ENCODE assay signal across 8 cellular contexts in genomic region chr12:124469193-124469888, GRCh38.
DNase-seq lines count a peak whose midpoint lies in the region; ATAC-seq and TF ChIP-seq lines count a peak whose summit lies in the region.

No MANE protein-coding gene starts in this region.

- no peak for TF ChIP-seq EP300 in gastroesophageal sphincter (IDR thresholded peaks at IDR 0.05)

- TF ChIP-seq POLR2A in gastroesophageal sphincter (IDR thresholded peaks at IDR 0.05), result no peak
- no peak for TF ChIP-seq POLR2A in thyroid gland (IDR thresholded peaks at IDR 0.05)

- intact Hi-C loops in thyroid gland (cut with DNase I), result no loop called here

- H3K4me1 ChIP-seq in gastroesophageal sphincter (peaks cover 0 to 23% (median 4%) of the 10 kb centered on the region in 3 donors), thyroid gland (no peaks in the 10 kb centered on the region)

- WGBS in gastroesophageal sphincter (ENCODE audit: low coverage in 1 of 2), 2 donors, result 86 to 88% methylated on average over 5 to 9 of the region's 11 CpGs
- WGBS in thyroid gland, 2 donors, result 82 to 85% methylated on average over 11 of the region's 11 CpGs

- no peak for ATAC-seq in gastroesophageal sphincter
- no peak for ATAC-seq in HG03175 (IDR thresholded peaks at IDR 0.05; ENCODE audit: unreplicated experiment)

- peak; percentile 29 for DNase-seq in activated naive CD4-positive, alpha-beta T cell treated with Interleukin-2 at 50 U/mL for 16 hours
- DNase-seq in activated naive CD4-positive, alpha-beta T cell treated with anti-CD3 and anti-CD28 coated beads, Interleukin-2, amount 50 U/mL, for 16 hours, result no peak
- DNase-seq in T-helper 22 cell (ENCODE audit: low read depth) (peak; percentile 59), thyroid gland (no peak), inferior parietal cortex (ENCODE audit: extremely low spot score) (no peak), NCI-H2171 (lab: John Stamatoyannopoulos, UW) (no peak)

- H3K4me3 ChIP-seq in gastroesophageal sphincter (no peak overlapping the region), thyroid gland (replicated peaks in 1 of 3) (no peak overlapping the region)

- H3K27me3 ChIP-seq in gastroesophageal sphincter, result no peaks in the 10 kb centered on the region
- H3K27me3 ChIP-seq in thyroid gland, result no peaks in the 10 kb centered on the region

- peaks cover 0 to 16% (median 0%) of the 10 kb centered on the region in 3 donors for H3K9me3 ChIP-seq in gastroesophageal sphincter
- H3K9me3 ChIP-seq in thyroid gland, result no peaks in the 10 kb centered on the region

- TF ChIP-seq CTCF in gastroesophageal sphincter (IDR thresholded peaks at IDR 0.05) (peak in 3 of 4 experiments; percentile 43 to 61 (median 50)), thyroid gland (IDR thresholded peaks at IDR 0.05) (peak; percentile 32 to 50 (median 38))

- H3K36me3 ChIP-seq in gastroesophageal sphincter (peaks cover 0 to 78% of the 10 kb centered on the region in 2 donors), thyroid gland (peaks cover 36 to 38% of the 10 kb centered on the region in 2 donors)

- H3K27ac ChIP-seq in gastroesophageal sphincter, result no peak overlapping the region
- H3K27ac ChIP-seq in thyroid gland, result no peak overlapping the region

Comparison
In these comparisons a context has a peak if more than half of its experiments do, and no peak if none do; other contexts are left out.
1. DNase-seq: peak in activated naive CD4-positive, alpha-beta T cell treated with Interleukin-2 at 50 U/mL for 16 hours (single experiment) and T-helper 22 cell (single experiment); none in activated naive CD4-positive, alpha-beta T cell treated with anti-CD3 and anti-CD28 coated beads, Interleukin-2, amount 50 U/mL, for 16 hours (single experiment), thyroid gland (0 of 2), inferior parietal cortex (single experiment) and NCI-H2171 (single experiment).